In the genomic region with DNA sequence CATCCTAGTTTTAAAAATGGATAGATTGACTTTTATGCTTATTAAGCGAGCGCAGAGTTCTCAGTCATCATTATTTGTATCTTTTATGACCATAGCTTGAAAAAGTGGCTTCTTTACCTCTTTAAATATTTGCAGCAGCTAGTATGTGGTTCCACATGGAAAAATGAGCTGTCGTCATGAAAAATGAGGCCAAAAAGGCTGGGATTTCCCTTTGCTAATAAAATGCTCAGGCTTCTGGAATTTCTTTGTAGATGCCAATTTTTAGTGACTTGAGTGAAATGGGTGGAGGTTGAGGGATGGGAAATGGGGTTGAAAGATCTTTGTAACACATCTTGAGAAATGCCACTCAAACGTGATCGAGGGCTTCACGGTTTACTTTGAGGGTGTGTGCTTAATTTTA, we compare ENCODE assay signal across 1 cellular context.
TF ChIP-seq lines count a peak whose summit lies in the region.

No MANE protein-coding gene starts in this region.

TF ChIP-seq in SK-N-SH treated with all-trans-retinoic acid at 6 μM for 48 hours, 23 proteins besides CTCF, POLR2A, EP300 and RAD21 (continued from another document):
- 0 out of 2 replicates have a peak, but pooled peaks have one; percentile 2 for TF ChIP-seq ZFP3 (CRISPR knock-in tag; IDR thresholded peaks at IDR 0.05)
